Comparison of ENCODE assay signal across 21 cellular contexts in the genomic region with DNA sequence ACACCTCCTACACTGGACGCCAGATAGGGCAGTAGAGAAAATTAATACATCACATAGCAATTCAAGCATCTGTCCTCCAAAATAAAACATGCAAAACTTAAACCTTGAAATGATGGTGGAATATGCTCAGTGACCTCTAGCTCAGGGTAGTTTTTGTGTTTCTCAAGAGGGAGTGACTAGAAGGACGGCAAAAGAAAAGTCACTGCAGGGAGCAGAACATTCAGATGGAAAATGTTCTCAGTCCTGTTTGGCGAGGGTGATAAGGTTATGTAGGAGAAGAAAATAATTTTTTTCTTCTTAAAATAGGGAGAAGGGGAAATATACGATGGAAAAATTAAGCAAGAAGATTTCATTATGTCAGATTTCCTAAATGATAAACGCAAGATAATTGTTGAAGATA. TPM values are rescaled to one million over a fixed set of nuclear protein-coding genes. Genes with fewer than 3 reads are reported as not detected.
A peak's percentile ranks its signal among the peaks of the same experiment; 100 is the strongest.
DNase-seq lines count a peak whose midpoint lies in the region; ATAC-seq and TF ChIP-seq lines count a peak whose summit lies in the region.
"Had no signal": no experiment of that assay in that cellular context is flagged by ENCODE, and none has a peak within 500 bp of the region (broad histone marks: within the 10 kb centered on the region; RNA-seq: fewer than 3 reads in every experiment).

No MANE protein-coding gene starts in this region.

- no peak overlapping the region for H3K4me3 ChIP-seq in GM23248
- no peak overlapping the region for H3K4me3 ChIP-seq in neutrophil (ENCODE audit: low read depth in 1 of 2, low read length in 1 of 2)
- H3K4me3 ChIP-seq: BLaER1, lower lobe of right lung had no signal

- H3K36me3 ChIP-seq in GM23248 (ENCODE audit: low read depth) (peaks cover 11% of the 10 kb centered on the region; the same call in 1 of the 2 replicates), neutrophil (peaks cover 28% of the 10 kb centered on the region)

- peak overlapping the region; percentile 97; the same call in 1 of the 2 replicates for H3K9ac ChIP-seq in GM23248
- H3K9ac ChIP-seq: BLaER1 had no signal

- POLR2A ChIA-PET in activated CD4-positive, alpha-beta T cell treated with anti-CD3 and anti-CD28 coated beads for 36 hours (lab: Charles Lee): no interaction called here

- no peak overlapping the region for H2AFZ ChIP-seq in GM23248

- H3K4me1 ChIP-seq in GM23248 (ENCODE audit: insufficient read depth): peaks cover 54% of the 10 kb centered on the region
- H3K4me1 ChIP-seq in neutrophil (ENCODE audit: control insufficient read depth in 1 of 2, insufficient read depth in 1 of 2, low read depth in 1 of 2, low read length in 1 of 2): peaks cover 80 to 84% of the 10 kb centered on the region in 2 experiments

- H3K9me3 Mint-ChIP-seq in activated CD4-positive, alpha-beta T cell treated with anti-CD3 and anti-CD28 coated beads for 36 hours (ENCODE audit: low read depth): no peaks in the 10 kb centered on the region
- H3K9me3 Mint-ChIP-seq in activated naive CD8-positive, alpha-beta T cell treated with anti-CD3 and anti-CD28 coated beads for 36 hours: peaks cover 8% of the 10 kb centered on the region

- in situ Hi-C loops in GM23248 (cut with MboI): no loop called here

- H3K9me3 ChIP-seq in GM23248 (ENCODE audit: low read depth): no peaks in the 10 kb centered on the region
- no peaks in the 10 kb centered on the region for H3K9me3 ChIP-seq in neutrophil
- H3K9me3 ChIP-seq: BLaER1, lower lobe of right lung had no signal

- H3K27me3 ChIP-seq in GM23248 (replicated peaks; ENCODE audit: insufficient read depth) (no peaks in the 10 kb centered on the region), neutrophil (no peaks in the 10 kb centered on the region)
- H3K27me3 ChIP-seq: BLaER1 had no signal

- TF ChIP-seq CTCF in neutrophil (IDR thresholded peaks at IDR 0.05): no peak

- intact Hi-C loops in activated CD4-positive, alpha-beta T cell treated with anti-CD3 and anti-CD28 coated beads for 36 hours (cut with DNase I, micrococcal nuclease): loop anchor here in 1 of 2 experiments (5.0 to 10.0 kb wide), 2 partner anchors 753 to 1016 kb away; partner anchors contain the start of genes ACBD5 and RAB18
- intact Hi-C loops in sciatic nerve (cut with DNase I): no loop called here

- H3K9me2 ChIP-seq in GM23248 (ENCODE audit: insufficient read depth): no peaks in the 10 kb centered on the region

- no peak for ATAC-seq in activated CD4-positive, alpha-beta T cell treated with anti-CD3 and anti-CD28 coated beads for 36 hours
- ATAC-seq in sciatic nerve: no peak
- ATAC-seq: lower lobe of right lung, WTC11 had no signal

- no peak for DNase-seq in activated CD4-positive, alpha-beta T cell treated with anti-CD3 and anti-CD28 coated beads for 36 hours
- no peak for DNase-seq in activated CD4-positive, alpha-beta T cell treated with anti-CD3 and anti-CD28 coated beads for 48 hours
- DNase-seq in GM23248 (no peak), NCI-H1417 treated with DMSO at 0.1 percent for 48 hours (lab: John Stamatoyannopoulos, UW) (no peak), NCI-H1417 (lab: John Stamatoyannopoulos, UW) (no peak), sciatic nerve (ENCODE audit: low spot score) (no peak)
- DNase-seq in activated naive CD8-positive, alpha-beta T cell treated with anti-CD3 and anti-CD28 coated beads for 36 hours: no peak
- DNase-seq: 8988T; aorta; DMS53; lower lobe of right lung; NCI-H1436; NCI-H2171 treated with DMSO at 0.1 percent for 48 hours; NCI-H82; posterior cingulate gyrus; SIG-M5; stimulated activated CD4-positive, alpha-beta T cell treated with anti-CD3 and anti-CD28 coated beads, Interleukin-2, amount 100 ng/mL, for 24 hours; substantia nigra had no signal

- H3F3A ChIP-seq in GM23248 (ENCODE audit: insufficient read depth): peaks cover 35% of the 10 kb centered on the region

- H3K27ac ChIP-seq in GM23248: peak overlapping the region; percentile 100
- H3K27ac ChIP-seq in neutrophil: peak overlapping the region; percentile 81
- H3K27ac ChIP-seq: BLaER1, lower lobe of right lung had no signal

- CTCF ChIA-PET in activated CD4-positive, alpha-beta T cell treated with anti-CD3 and anti-CD28 coated beads for 36 hours (lab: Charles Lee): interaction anchor here (1.2 kb wide), 1 partner anchor 29 kb away, joined by 3 read pairs; no protein-coding TSS in a partner anchor

- no peaks in the 10 kb centered on the region for H4K20me1 ChIP-seq in GM23248 (ENCODE audit: insufficient read depth)

- H3K36me3 Mint-ChIP-seq in activated CD4-positive, alpha-beta T cell treated with anti-CD3 and anti-CD28 coated beads for 36 hours (ENCODE audit: low read depth): peaks cover 30% of the 10 kb centered on the region
- peaks cover 41% of the 10 kb centered on the region for H3K36me3 Mint-ChIP-seq in activated naive CD8-positive, alpha-beta T cell treated with anti-CD3 and anti-CD28 coated beads for 36 hours

- H3K79me2 ChIP-seq in GM23248 (ENCODE audit: insufficient read depth): peaks cover 37% of the 10 kb centered on the region

- H3K27ac Mint-ChIP-seq in activated CD4-positive, alpha-beta T cell treated with anti-CD3 and anti-CD28 coated beads for 36 hours: peak overlapping the region; percentile 97
- H3K27ac Mint-ChIP-seq in activated naive CD8-positive, alpha-beta T cell treated with anti-CD3 and anti-CD28 coated beads for 36 hours: peak overlapping the region; percentile 94
- H3K27ac Mint-ChIP-seq: WTC11 had no signal

- peaks cover 56% of the 10 kb centered on the region for H3K4me1 Mint-ChIP-seq in activated CD4-positive, alpha-beta T cell treated with anti-CD3 and anti-CD28 coated beads for 36 hours
- peaks cover 58% of the 10 kb centered on the region for H3K4me1 Mint-ChIP-seq in activated naive CD8-positive, alpha-beta T cell treated with anti-CD3 and anti-CD28 coated beads for 36 hours
- H3K4me1 Mint-ChIP-seq: WTC11 had no signal

- WGBS in GM23248 (ENCODE audit: low coverage in 1 of 2, low lambda C conversion rate in 2 of 2, missing lambda C conversion rate in 2 of 2), 2 experiments: 87 to 90% methylated on average over 5 of the region's 5 CpGs

- no peaks in the 10 kb centered on the region for H3K27me3 Mint-ChIP-seq in activated CD4-positive, alpha-beta T cell treated with anti-CD3 and anti-CD28 coated beads for 36 hours
- no peaks in the 10 kb centered on the region for H3K27me3 Mint-ChIP-seq in activated naive CD8-positive, alpha-beta T cell treated with anti-CD3 and anti-CD28 coated beads for 36 hours

- no peak overlapping the region for H3K4me2 ChIP-seq in GM23248 (ENCODE audit: unreplicated experiment)
- H3K4me2 ChIP-seq: BLaER1 had no signal

- no peak overlapping the region for H3K4me3 Mint-ChIP-seq in activated CD4-positive, alpha-beta T cell treated with anti-CD3 and anti-CD28 coated beads for 36 hours
- peak overlapping the region; percentile 12 for H3K4me3 Mint-ChIP-seq in activated naive CD8-positive, alpha-beta T cell treated with anti-CD3 and anti-CD28 coated beads for 36 hours
- H3K4me3 Mint-ChIP-seq: WTC11 had no signal

RNA-seq across cellular contexts. Expression of gene APBB1IP, which starts 50.9 kb away (rescaled TPM):
- 10 to 100 TPM; 53.3 to 66.4 TPM for total RNA-seq in activated CD4-positive, alpha-beta T cell treated with anti-CD3 and anti-CD28 coated beads for 36 hours
- total RNA-seq in GM23248 (2014; rRNA removed; shearing (Covaris generic)): 7.3 and 9.4 TPM in 2 replicates
- polyA plus RNA-seq in GM23248 (2016; fragmentation: Nextera tagmentation; extraction: Ambion mirVana): 25.0 and 25.1 TPM in 2 replicates
- total RNA-seq in activated naive CD8-positive, alpha-beta T cell treated with anti-CD3 and anti-CD28 coated beads for 36 hours: 10 to 100 TPM; 66.3 to 68.0 TPM
- 17.0 TPM for total RNA-seq in sciatic nerve
